28 cellular contexts compared by ENCODE assay signal in genomic region chrX:136141569-136141968, GRCh38.
"Had no signal": no experiment of that assay in that cellular context is flagged by ENCODE, and none has a peak within 500 bp of the region (broad histone marks: within the 10 kb centered on the region; RNA-seq: fewer than 3 reads in every experiment).

No MANE protein-coding gene starts in this region.

- H3K27ac ChIP-seq: esophagus squamous epithelium, heart right ventricle, ovary, psoas muscle, sigmoid colon, spleen, suprapubic skin, transverse colon, vagina had no signal

- H3K27me3 ChIP-seq: ovary, sigmoid colon, suprapubic skin, transverse colon, vagina had no signal

- H3K9me3 Mint-ChIP-seq: effector memory CD8-positive, alpha-beta T cell; memory B cell; natural killer cell; stimulated activated memory B cell treated with anti-CD40 and anti-IgM and Interleukin-4, amounts not matched to agents 10 μg/mL and 1 μg/mL and 100 μg/mL, for 72 hours had no signal

- H3K27ac Mint-ChIP-seq: effector memory CD8-positive, alpha-beta T cell; memory B cell; natural killer cell; stimulated activated memory B cell treated with anti-CD40 and anti-IgM and Interleukin-4, amounts not matched to agents 10 μg/mL and 1 μg/mL and 100 μg/mL, for 72 hours had no signal

- H3K36me3 Mint-ChIP-seq: memory B cell; natural killer cell; stimulated activated memory B cell treated with anti-CD40 and anti-IgM and Interleukin-4, amounts not matched to agents 10 μg/mL and 1 μg/mL and 100 μg/mL, for 72 hours had no signal

- H3K9me3 ChIP-seq: esophagus squamous epithelium, heart right ventricle, ovary, psoas muscle, sigmoid colon, spleen, suprapubic skin, transverse colon, vagina had no signal

- DNase-seq: cortex of kidney; effector memory CD8-positive, alpha-beta T cell; erythroblast; esophagus squamous epithelium; foreskin melanocyte; glutamatergic neuron; heart right ventricle; hippocampal formation; kidney glomerular epithelial cell; left ventricle myocardium superior; natural killer cell; occipital lobe; ovary; posterior cingulate gyrus; psoas muscle; right cardiac atrium; sigmoid colon; spleen; stimulated activated CD4-positive, alpha-beta T cell treated with anti-CD3 and anti-CD28 coated beads, Interleukin-4, amount 100 ng/mL, for 4 hours; stimulated activated naive CD8-positive, alpha-beta T cell treated with anti-CD3 and anti-CD28 coated beads, Interleukin-15, Interleukin-2, amounts not matched to agents 100 U/mL and 50 U/mL, for 24 hours; transverse colon had no signal

- H3K4me1 ChIP-seq: psoas muscle, sigmoid colon, vagina had no signal

- H3K4me3 ChIP-seq: esophagus squamous epithelium, heart right ventricle, lung, ovary, psoas muscle, sigmoid colon, spleen, suprapubic skin, transverse colon, vagina had no signal

- ATAC-seq: effector memory CD8-positive, alpha-beta T cell; heart right ventricle; left ventricle myocardium superior; natural killer cell; psoas muscle; right cardiac atrium; stimulated activated memory B cell treated with anti-CD40 and anti-IgM and Interleukin-4, amounts not matched to agents 10 μg/mL and 1 μg/mL and 100 μg/mL, for 72 hours; stimulated activated naive CD8-positive, alpha-beta T cell treated with anti-CD3 and anti-CD28 coated beads, Interleukin-15, Interleukin-2, amounts not matched to agents 100 U/mL and 50 U/mL, for 24 hours had no signal

- H3K36me3 ChIP-seq: esophagus squamous epithelium, heart right ventricle, ovary, sigmoid colon, spleen, suprapubic skin, transverse colon, vagina had no signal

- H3K4me3 Mint-ChIP-seq: effector memory CD8-positive, alpha-beta T cell; memory B cell; natural killer cell; stimulated activated memory B cell treated with anti-CD40 and anti-IgM and Interleukin-4, amounts not matched to agents 10 μg/mL and 1 μg/mL and 100 μg/mL, for 72 hours had no signal

- FAIRE-seq: endometrium, islet of Langerhans had no signal
